In the genomic region with DNA sequence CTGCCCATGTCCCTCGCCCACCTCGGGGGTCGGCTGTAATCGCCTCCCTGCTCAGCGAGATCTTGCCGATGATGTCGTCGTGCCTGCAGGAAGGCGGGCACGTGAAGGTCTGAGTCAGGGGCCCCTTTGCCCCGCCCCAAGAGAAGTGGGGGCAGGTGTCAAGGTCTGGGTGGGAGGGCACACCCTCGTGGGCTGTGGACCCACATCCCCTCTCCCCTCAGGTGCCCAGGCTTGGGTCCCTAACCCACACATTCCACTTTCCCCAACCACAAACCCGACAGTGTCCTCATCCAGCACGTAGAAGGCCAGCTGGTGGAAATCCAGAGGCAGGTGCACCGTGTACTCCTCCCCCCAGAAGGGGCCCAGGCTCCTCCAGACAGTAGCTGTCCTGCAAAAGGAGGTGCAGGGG, we compare ENCODE assay signal across 17 cellular contexts. TPM values are rescaled to one million over a fixed set of nuclear protein-coding genes. Genes with fewer than 3 reads are reported as not detected.
"Had no signal": no experiment of that assay in that cellular context is flagged by ENCODE, and none has a peak within 500 bp of the region (broad histone marks: within the 10 kb centered on the region; RNA-seq: fewer than 3 reads in every experiment).

No MANE protein-coding gene starts in this region.

- H3K79me2 ChIP-seq: hepatocyte had no signal

- H3K36me3 ChIP-seq: brain microvascular endothelial cell, gastroesophageal sphincter, sigmoid colon had no signal

- H3K4me2 ChIP-seq: hepatocyte had no signal

- H3K4me3 ChIP-seq: gastroesophageal sphincter, hepatocyte, lung, psoas muscle, sigmoid colon had no signal

- H3K27ac ChIP-seq: brain microvascular endothelial cell, gastroesophageal sphincter, hepatocyte, psoas muscle, sigmoid colon, VCaP had no signal

- DNase-seq: activated CD4-positive, alpha-beta memory T cell treated with anti-CD3 and anti-CD28 coated beads, Interleukin-2, amount 10 ng/mL, durations not matched to agents 7 days and 5 days; activated CD4-positive, alpha-beta T cell treated with anti-CD3 and anti-CD28 coated beads for 36 hours; activated gamma-delta T cell; activated T-cell treated with anti-CD3 and anti-CD28 coated beads, Interleukin-2, amount 50 U/mL, for 48 hours; amygdala; brain microvascular endothelial cell; midbrain; naive thymus-derived CD4-positive, alpha-beta T cell; occipital lobe; psoas muscle; sigmoid colon; stimulated activated CD4-positive, alpha-beta T cell treated with anti-CD3 and anti-CD28 coated beads, Interleukin-12 subunit alpha, Interleukin-12 subunit beta, amount 100 ng/mL, for 4 hours had no signal

- H2AFZ ChIP-seq: hepatocyte had no signal

- H3K4me1 ChIP-seq: gastroesophageal sphincter, psoas muscle, sigmoid colon had no signal

- H3K9me3 ChIP-seq: psoas muscle had no signal

RNA-seq across cellular contexts. Expression of a gene that starts 7.8 kb away (rescaled TPM):
- total RNA-seq: hepatocyte had no signal

RNA-seq across cellular contexts. Expression of a gene that starts 21.7 kb away (rescaled TPM):
- total RNA-seq: epithelial cell of proximal tubule, gastroesophageal sphincter, hepatocyte, psoas muscle, sigmoid colon had no signal
